ENCODE assay signal across 2 cellular contexts in genomic region chr17:75979705-75980187, GRCh38.
A peak's percentile ranks its signal among the peaks of the same experiment; 100 is the strongest.
TF ChIP-seq lines count a peak whose summit lies in the region.

No MANE protein-coding gene starts in this region.

TF ChIP-seq in endothelial cell of umbilical vein, 7 proteins besides CTCF, POLR2A, EP300 and RAD21:
- no peak for TF ChIP-seq POLR2AphosphoS5 (IDR thresholded peaks at IDR 0.05; ENCODE audit: insufficient read depth, low read depth, low read length)
- no peak for TF ChIP-seq JUN (IDR thresholded peaks at IDR 0.05; ENCODE audit: borderline replicate concordance, insufficient read depth, insufficient read length, low read depth)
- no peak for TF ChIP-seq MYC (IDR thresholded peaks at IDR 0.05; ENCODE audit: low read depth, low read length)
- no peak for TF ChIP-seq MAX (IDR thresholded peaks at IDR 0.05; ENCODE audit: insufficient read depth, insufficient read length)
- no peak for TF ChIP-seq EZH2 (IDR thresholded peaks at IDR 0.05; ENCODE audit: borderline replicate concordance, low read depth, low read length, severe bottlenecking)
- no peak for TF ChIP-seq GATA2 (IDR thresholded peaks at IDR 0.05; ENCODE audit: insufficient read depth, insufficient read length, low read depth, low read length)
- TF ChIP-seq FOS (IDR thresholded peaks at IDR 0.05; ENCODE audit: borderline replicate concordance, insufficient read depth, low read length), result no peak
TF ChIP-seq in endothelial cell of umbilical vein: peak in this region for 0.

TF ChIP-seq in neural cell, 6 proteins besides CTCF, POLR2A, EP300 and RAD21:
- peak; percentile 37 for TF ChIP-seq MXI1 (conservative IDR thresholded peaks at IDR 0.05; ENCODE audit: poor library complexity, severe bottlenecking)
- TF ChIP-seq POLR2AphosphoS5 (IDR thresholded peaks at IDR 0.05), result no peak
